ENCODE assay signal across 20 cellular contexts in genomic region chr1:162740755-162741154, GRCh38.
"Had no signal": no experiment of that assay in that cellular context is flagged by ENCODE, and none has a peak within 500 bp of the region (broad histone marks: within the 10 kb centered on the region; RNA-seq: fewer than 3 reads in every experiment).

No MANE protein-coding gene starts in this region.

- H3K4me1 ChIP-seq: breast epithelium, parathyroid adenoma, spleen had no signal

- ATAC-seq: activated CD8-positive, alpha-beta T cell treated with anti-CD3 and anti-CD28 coated beads, Interleukin-2, amount 10 ng/mL, durations not matched to agents 7 days and 5 days had no signal

- H3K79me2 ChIP-seq: parathyroid adenoma had no signal

- H3K27me3 ChIP-seq: breast epithelium, esophagus muscularis mucosa, sigmoid colon, spleen, upper lobe of left lung had no signal

- H3K4me3 ChIP-seq: breast epithelium, coronary artery, esophagus muscularis mucosa, sigmoid colon, spleen, thoracic aorta, upper lobe of left lung had no signal

- H3K9me3 ChIP-seq: breast epithelium, esophagus muscularis mucosa, sigmoid colon, spleen, thoracic aorta, upper lobe of left lung had no signal

- H3K27ac ChIP-seq: breast epithelium, coronary artery, esophagus muscularis mucosa, parathyroid adenoma, sigmoid colon, spleen, thoracic aorta, upper lobe of left lung had no signal

- H2AFZ ChIP-seq: parathyroid adenoma had no signal

- H3K9ac ChIP-seq: parathyroid adenoma had no signal

- DNase-seq: activated CD4-positive, alpha-beta T cell treated with anti-CD3 and anti-CD28 coated beads for 1 hour; activated CD4-positive, alpha-beta T cell treated with anti-CD3 and anti-CD28 coated beads, Interleukin-2, amount 50 U/mL, for 1 hour; activated CD8-positive, alpha-beta T cell treated with anti-CD3 and anti-CD28 coated beads, Interleukin-2, amount 10 ng/mL, durations not matched to agents 7 days and 5 days; activated gamma-delta T cell treated with Interleukin-2 at 50 U/mL for 16 hours; activated T-cell treated with anti-CD3 and anti-CD28 coated beads, Interleukin-2, amount 50 U/mL, for 1 hour; kidney; naive B cell; nucleus accumbens; sigmoid colon; spleen; stimulated activated CD4-positive, alpha-beta T cell treated with anti-CD3 and anti-CD28 coated beads, Interleukin-4, amount 100 ng/mL, for 1 hour; stimulated activated naive CD4-positive, alpha-beta T cell; T-helper 1 cell; upper lobe of left lung had no signal

- H3K36me3 ChIP-seq: breast epithelium, spleen, thoracic aorta, upper lobe of left lung had no signal

- FAIRE-seq: astrocyte, kidney had no signal
